25 cellular contexts compared by ENCODE assay signal in genomic region chr14:90775441-90775840, GRCh38.
"Had no signal": no experiment of that assay in that cellular context is flagged by ENCODE, and none has a peak within 500 bp of the region (broad histone marks: within the 10 kb centered on the region; RNA-seq: fewer than 3 reads in every experiment).

No MANE protein-coding gene starts in this region.

- H3K27ac Mint-ChIP-seq: activated CD4-positive, alpha-beta memory T cell treated with anti-CD3 and anti-CD28 coated beads for 36 hours; activated CD4-positive, alpha-beta T cell treated with anti-CD3 and anti-CD28 coated beads for 36 hours; activated CD4-positive, alpha-beta T cell treated with anti-CD3 and anti-CD28 coated beads, Interleukin-2, amount 10 ng/mL, durations not matched to agents 24 days and 14 days; activated CD8-positive, alpha-beta memory T cell treated with anti-CD3 and anti-CD28 coated beads, Interleukin-2, amount 10 ng/mL, durations not matched to agents 7 days and 5 days; activated CD8-positive, alpha-beta T cell treated with anti-CD3 and anti-CD28 coated beads, Interleukin-2, amount 10 ng/mL, durations not matched to agents 7 days and 5 days; activated naive CD4-positive, alpha-beta T cell treated with anti-CD3 and anti-CD28 coated beads, Interleukin-2, amount 10 ng/mL, durations not matched to agents 7 days and 5 days; activated T-cell treated with anti-CD3 and anti-CD28 coated beads, Interleukin-2, amount 50 U/mL, for 72 hours; T-helper 2 cell treated with Interferon-gamma antibody and Interleukin-4, amounts not matched to agents 5 μg/mL and 100 μg/mL, for 36 hours had no signal

- DNase-seq: activated CD4-positive, alpha-beta memory T cell treated with anti-CD3 and anti-CD28 coated beads for 36 hours; activated CD4-positive, alpha-beta T cell treated with anti-CD3 and anti-CD28 coated beads for 36 hours; activated CD4-positive, alpha-beta T cell treated with anti-CD3 and anti-CD28 coated beads, Interleukin-2, amount 10 ng/mL, durations not matched to agents 24 days and 14 days; activated CD4-positive, CD25-positive, alpha-beta regulatory T cell; activated CD4-positive, CD25-positive, alpha-beta regulatory T cell treated with anti-CD3 and anti-CD28 coated beads, Interleukin-2, amount 50 U/mL, for 72 hours; activated CD8-positive, alpha-beta memory T cell treated with anti-CD3 and anti-CD28 coated beads, Interleukin-2, amount 10 ng/mL, durations not matched to agents 7 days and 5 days; activated CD8-positive, alpha-beta memory T cell treated with anti-CD3 and anti-CD28 coated beads, Interleukin-2, amount 50 U/mL, for 4 hours; activated CD8-positive, alpha-beta T cell treated with anti-CD3 and anti-CD28 coated beads, Interleukin-2, amount 10 ng/mL, durations not matched to agents 7 days and 5 days; activated gamma-delta T cell; activated naive CD4-positive, alpha-beta T cell; activated naive CD4-positive, alpha-beta T cell treated with anti-CD3 and anti-CD28 coated beads, Interleukin-2, amount 10 ng/mL, durations not matched to agents 7 days and 5 days; activated T-cell treated with anti-CD3 and anti-CD28 coated beads, Interleukin-2, amount 50 U/mL, for 1 hour; activated T-cell treated with anti-CD3 and anti-CD28 coated beads, Interleukin-2, amount 50 U/mL, for 72 hours; amygdala; aorta; body of pancreas; caudate nucleus; effector CD8-positive, alpha-beta T cell; foreskin fibroblast; T-helper 1 cell; T-helper 17 cell; T1000 had no signal

- H3K36me3 Mint-ChIP-seq: activated CD4-positive, alpha-beta memory T cell treated with anti-CD3 and anti-CD28 coated beads for 36 hours; activated CD8-positive, alpha-beta memory T cell treated with anti-CD3 and anti-CD28 coated beads, Interleukin-2, amount 10 ng/mL, durations not matched to agents 7 days and 5 days; activated naive CD4-positive, alpha-beta T cell treated with anti-CD3 and anti-CD28 coated beads, Interleukin-2, amount 10 ng/mL, durations not matched to agents 7 days and 5 days; activated naive CD4-positive, alpha-beta T cell treated with anti-CD3 and anti-CD28 coated beads, Interleukin-2, amount 50 U/mL, for 72 hours had no signal

- H3K4me1 ChIP-seq: adrenal gland, body of pancreas had no signal

- H3K4me3 ChIP-seq: adrenal gland, body of pancreas had no signal

- H3K27me3 Mint-ChIP-seq: activated CD4-positive, alpha-beta memory T cell treated with anti-CD3 and anti-CD28 coated beads for 36 hours; activated CD4-positive, alpha-beta T cell treated with anti-CD3 and anti-CD28 coated beads for 36 hours; activated CD4-positive, alpha-beta T cell treated with anti-CD3 and anti-CD28 coated beads, Interleukin-2, amount 10 ng/mL, durations not matched to agents 24 days and 14 days; activated CD8-positive, alpha-beta memory T cell treated with anti-CD3 and anti-CD28 coated beads, Interleukin-2, amount 10 ng/mL, durations not matched to agents 7 days and 5 days; T-helper 17 cell had no signal

- H3K27ac ChIP-seq: adrenal gland, body of pancreas had no signal

- H3K9me3 ChIP-seq: adrenal gland, body of pancreas had no signal

- H3K27me3 ChIP-seq: adrenal gland, body of pancreas had no signal

- H3K4me1 Mint-ChIP-seq: activated CD4-positive, alpha-beta T cell treated with anti-CD3 and anti-CD28 coated beads for 36 hours; activated CD4-positive, alpha-beta T cell treated with anti-CD3 and anti-CD28 coated beads, Interleukin-2, amount 10 ng/mL, durations not matched to agents 24 days and 14 days; activated CD8-positive, alpha-beta memory T cell treated with anti-CD3 and anti-CD28 coated beads, Interleukin-2, amount 10 ng/mL, durations not matched to agents 7 days and 5 days; activated naive CD4-positive, alpha-beta T cell treated with anti-CD3 and anti-CD28 coated beads, Interleukin-2, amount 10 ng/mL, durations not matched to agents 7 days and 5 days; T-helper 17 cell had no signal

- H3K4me3 Mint-ChIP-seq: activated CD4-positive, alpha-beta memory T cell treated with anti-CD3 and anti-CD28 coated beads for 36 hours; activated CD4-positive, alpha-beta T cell treated with anti-CD3 and anti-CD28 coated beads for 36 hours; activated CD4-positive, alpha-beta T cell treated with anti-CD3 and anti-CD28 coated beads, Interleukin-2, amount 10 ng/mL, durations not matched to agents 24 days and 14 days; activated CD8-positive, alpha-beta memory T cell treated with anti-CD3 and anti-CD28 coated beads, Interleukin-2, amount 10 ng/mL, durations not matched to agents 7 days and 5 days; activated CD8-positive, alpha-beta T cell treated with anti-CD3 and anti-CD28 coated beads, Interleukin-2, amount 10 ng/mL, durations not matched to agents 7 days and 5 days; activated naive CD4-positive, alpha-beta T cell treated with anti-CD3 and anti-CD28 coated beads, Interleukin-2, amount 10 ng/mL, durations not matched to agents 7 days and 5 days; activated T-cell treated with anti-CD3 and anti-CD28 coated beads, Interleukin-2, amount 50 U/mL, for 72 hours; T-helper 17 cell; T-helper 2 cell treated with Interferon-gamma antibody and Interleukin-4, amounts not matched to agents 5 μg/mL and 100 μg/mL, for 36 hours had no signal

- H3K9me3 Mint-ChIP-seq: activated CD4-positive, alpha-beta memory T cell treated with anti-CD3 and anti-CD28 coated beads for 36 hours; activated CD4-positive, alpha-beta T cell treated with anti-CD3 and anti-CD28 coated beads, Interleukin-2, amount 10 ng/mL, durations not matched to agents 24 days and 14 days; activated naive CD4-positive, alpha-beta T cell treated with anti-CD3 and anti-CD28 coated beads, Interleukin-2, amount 10 ng/mL, durations not matched to agents 7 days and 5 days; activated naive CD4-positive, alpha-beta T cell treated with anti-CD3 and anti-CD28 coated beads, Interleukin-2, amount 50 U/mL, for 72 hours; activated T-cell treated with anti-CD3 and anti-CD28 coated beads, Interleukin-2, amount 50 U/mL, for 72 hours; T-helper 2 cell treated with Interferon-gamma antibody and Interleukin-4, amounts not matched to agents 5 μg/mL and 100 μg/mL, for 36 hours had no signal
